ENCODE assay signal across 19 cellular contexts in genomic region chr2:238444242-238444641, GRCh38. TPM values are rescaled to one million over a fixed set of nuclear protein-coding genes. Genes with fewer than 3 reads are reported as not detected.
DNase-seq lines count a peak whose midpoint lies in the region; ATAC-seq and TF ChIP-seq lines count a peak whose summit lies in the region.
"Had no signal": no experiment of that assay in that cellular context is flagged by ENCODE, and none has a peak within 500 bp of the region (broad histone marks: within the 10 kb centered on the region; RNA-seq: fewer than 3 reads in every experiment).

No MANE protein-coding gene starts in this region.

- no peak for TF ChIP-seq CTCF in right atrium auricular region (IDR thresholded peaks at IDR 0.05)
- no peak for TF ChIP-seq CTCF in WTC11 (IDR thresholded peaks at IDR 0.05)
- no peak for TF ChIP-seq CTCF in sigmoid colon (IDR thresholded peaks at IDR 0.05)
- TF ChIP-seq CTCF in upper lobe of left lung (IDR thresholded peaks at IDR 0.05): no peak

- H2BK15ac ChIP-seq in mesenchymal stem cell (ENCODE audit: low read depth, poor library complexity, severe bottlenecking): no peak overlapping the region

- H3K9ac ChIP-seq in mesenchymal stem cell (ENCODE audit: low read length): no peak overlapping the region

- no peaks in the 10 kb centered on the region for H3K27me3 Mint-ChIP-seq in WTC11 (ENCODE audit: low read depth)
- no peaks in the 10 kb centered on the region for H3K27me3 Mint-ChIP-seq in effector memory CD8-positive, alpha-beta T cell

- H3K9me3 Mint-ChIP-seq in WTC11: no peaks in the 10 kb centered on the region
- H3K9me3 Mint-ChIP-seq in effector memory CD8-positive, alpha-beta T cell: no peaks in the 10 kb centered on the region
- H3K9me3 Mint-ChIP-seq: HFFc6 had no signal

- POLR2A ChIA-PET in WTC11 (lab: Charles Lee): no interaction called here

- peaks cover 19% of the 10 kb centered on the region for H3K4me1 Mint-ChIP-seq in WTC11
- peaks cover 23 to 65% of the 10 kb centered on the region in 2 donors for H3K4me1 Mint-ChIP-seq in effector memory CD8-positive, alpha-beta T cell (ENCODE audit: low read depth in 2 of 2)

- H3K14ac ChIP-seq in mesenchymal stem cell (ENCODE audit: low read length in 2 of 2): no peak overlapping the region

- H3K4me1 ChIP-seq in right atrium auricular region (peaks cover 0 to 41% of the 10 kb centered on the region in 2 donors), mesenchymal stem cell (ENCODE audit: control insufficient read depth, insufficient read depth, low read depth, low read length) (peaks cover 15% of the 10 kb centered on the region), sigmoid colon (peaks cover 0 to 30% (median 12%) of the 10 kb centered on the region in 4 donors), upper lobe of left lung (peaks cover 8 to 19% (median 12%) of the 10 kb centered on the region in 4 donors)

- H3K27ac Mint-ChIP-seq in WTC11: peak overlapping the region; percentile 71; the same call in 1 of the 2 replicates
- H3K27ac Mint-ChIP-seq in effector memory CD8-positive, alpha-beta T cell: peak overlapping the region in 1 of 2 donors; percentile 79
- H3K27ac Mint-ChIP-seq: HFFc6 had no signal

- WGBS in mesenchymal stem cell: 95% methylated on average over 13 of the region's 13 CpGs
- 96 to 97% methylated on average over 13 of the region's 13 CpGs for WGBS in sigmoid colon, 2 donors
- 90 to 95% methylated on average over 4 to 13 of the region's 13 CpGs for WGBS in upper lobe of left lung, 2 donors

- intact Hi-C loops in Right ventricle myocardium superior (cut with DNase I): no loop called here
- intact Hi-C loops in sigmoid colon (cut with DNase I): no loop called here

- no peak overlapping the region for H3K4ac ChIP-seq in mesenchymal stem cell (ENCODE audit: low read depth in 1 of 2, low read length in 2 of 2)

- H3K4me3 Mint-ChIP-seq in WTC11: no peak overlapping the region
- no peak overlapping the region for H3K4me3 Mint-ChIP-seq in effector memory CD8-positive, alpha-beta T cell
- H3K4me3 Mint-ChIP-seq: HFFc6 had no signal

- TF ChIP-seq POLR2A in sigmoid colon (IDR thresholded peaks at IDR 0.05) (no peak), upper lobe of left lung (IDR thresholded peaks at IDR 0.05) (no peak)

- peaks cover 53% of the 10 kb centered on the region for H3K79me1 ChIP-seq in mesenchymal stem cell (replicated peaks; ENCODE audit: low read length, poor library complexity, severe bottlenecking)

- no peak overlapping the region for H3K18ac ChIP-seq in mesenchymal stem cell (ENCODE audit: low read depth in 1 of 2, low read length in 2 of 2)

- H2AK5ac ChIP-seq in mesenchymal stem cell (ENCODE audit: low read length, severe bottlenecking): no peak overlapping the region

- no peaks in the 10 kb centered on the region for H3K27me3 ChIP-seq in right atrium auricular region
- H3K27me3 ChIP-seq in mesenchymal stem cell (ENCODE audit: control insufficient read depth in 1 of 2, insufficient read depth in 1 of 2, low read length in 2 of 2): no peaks in the 10 kb centered on the region
- no peaks in the 10 kb centered on the region for H3K27me3 ChIP-seq in sigmoid colon
- H3K27me3 ChIP-seq in upper lobe of left lung: no peaks in the 10 kb centered on the region

- CTCF ChIA-PET in WTC11 (lab: Charles Lee): interaction anchor here (1.2 kb wide), 1 partner anchor 74 kb away, joined by 3 read pairs; no protein-coding TSS in a partner anchor

- H2AFZ ChIP-seq in mesenchymal stem cell (ENCODE audit: low read depth, low read length): no peak overlapping the region

- TF ChIP-seq EP300 in sigmoid colon (IDR thresholded peaks at IDR 0.05) (no peak), upper lobe of left lung (IDR thresholded peaks at IDR 0.05) (no peak)

- H4K91ac ChIP-seq in mesenchymal stem cell (ENCODE audit: low read length): no peak overlapping the region

- H3K9me3 ChIP-seq in right atrium auricular region (no peaks in the 10 kb centered on the region), mesenchymal stem cell (ENCODE audit: control insufficient read depth, low read length) (no peaks in the 10 kb centered on the region), sigmoid colon (no peaks in the 10 kb centered on the region), upper lobe of left lung (no peaks in the 10 kb centered on the region)

- H3K23ac ChIP-seq in mesenchymal stem cell (ENCODE audit: low read length in 2 of 2): no peak overlapping the region

- H2BK5ac ChIP-seq in mesenchymal stem cell (ENCODE audit: low read depth, low read length, poor library complexity, severe bottlenecking): no peak overlapping the region

- H3K27ac ChIP-seq in right atrium auricular region: no peak overlapping the region
- H3K27ac ChIP-seq in mesenchymal stem cell (ENCODE audit: low read length, poor library complexity, severe bottlenecking): no peak overlapping the region
- no peak overlapping the region for H3K27ac ChIP-seq in sigmoid colon
- H3K27ac ChIP-seq in upper lobe of left lung: no peak overlapping the region

- H3K36me3 Mint-ChIP-seq in WTC11: peaks cover 45% of the 10 kb centered on the region
- peaks cover 76% of the 10 kb centered on the region for H3K36me3 Mint-ChIP-seq in effector memory CD8-positive, alpha-beta T cell (ENCODE audit: insufficient read depth)

- peaks cover 46% of the 10 kb centered on the region for H3K36me3 ChIP-seq in right atrium auricular region
- H3K36me3 ChIP-seq in mesenchymal stem cell (ENCODE audit: control insufficient read depth in 1 of 2, insufficient read depth in 2 of 2, low read depth in 1 of 2, low read length in 2 of 2): peaks cover 52 to 64% of the 10 kb centered on the region in 2 experiments
- H3K36me3 ChIP-seq in sigmoid colon: peaks cover 29 to 64% (median 41%) of the 10 kb centered on the region in 4 donors
- H3K36me3 ChIP-seq in upper lobe of left lung: peaks cover 29 to 66% (median 47%) of the 10 kb centered on the region in 4 donors

- H3K4me3 ChIP-seq in right atrium auricular region: no peak overlapping the region
- no peak overlapping the region for H3K4me3 ChIP-seq in mesenchymal stem cell (ENCODE audit: insufficient read depth in 1 of 2, low read depth in 1 of 2, low read length in 2 of 2)
- no peak overlapping the region for H3K4me3 ChIP-seq in sigmoid colon
- no peak overlapping the region for H3K4me3 ChIP-seq in upper lobe of left lung

- H4K8ac ChIP-seq in mesenchymal stem cell (ENCODE audit: low read length): peak overlapping the region; percentile 19

- no peak overlapping the region for H3K4me2 ChIP-seq in mesenchymal stem cell (ENCODE audit: low read length, poor library complexity, severe bottlenecking)

- ATAC-seq in Right ventricle myocardium superior (ENCODE audit: poor library complexity): no peak
- ATAC-seq in WTC11: no peak
- no peak for ATAC-seq in upper lobe of left lung (ENCODE audit: low FRiP score in 2 of 2)
- no peak for ATAC-seq in HG02678 (IDR thresholded peaks at IDR 0.05; ENCODE audit: unreplicated experiment)
- no peak for ATAC-seq in effector memory CD8-positive, alpha-beta T cell (replicated peaks)

- peak; percentile 55 for DNase-seq in right atrium auricular region (ENCODE audit: low spot score)
- DNase-seq in Right ventricle myocardium superior: no peak
- DNase-seq in WTC11 (ENCODE audit: low spot score): no peak
- DNase-seq in mesenchymal stem cell: no peak
- peak; percentile 51 for DNase-seq in sigmoid colon
- no peak for DNase-seq in upper lobe of left lung
- DNase-seq in effector memory CD8-positive, alpha-beta T cell: no peak
- DNase-seq: ACHN, C1 segment of cervical spinal cord, DMS79 treated with DMSO at 0.1 percent for 48 hours, H7, HFFc6, NCI-H1417, NCI-H187, NCI-H2227 treated with DMSO at 0.1 percent for 48 hours, NCI-H510A treated with DMSO at 0.1 percent for 48 hours, NCI-H774, SHP77 treated with DMSO at 0.1 percent for 48 hours had no signal

- H2BK12ac ChIP-seq in mesenchymal stem cell (ENCODE audit: low read length in 2 of 2): no peak overlapping the region

- no peak overlapping the region for H2BK120ac ChIP-seq in mesenchymal stem cell (ENCODE audit: low read depth, low read length)

TF ChIP-seq in WTC11, 78 proteins besides CTCF, POLR2A, EP300 and RAD21 (continues in another document):
- TF ChIP-seq FOXP4 (CRISPR knock-in tag; IDR thresholded peaks at IDR 0.05) (no peak), ZNF121 (CRISPR knock-in tag; IDR thresholded peaks at IDR 0.05) (no peak)
- TF ChIP-seq, protein P1, sequence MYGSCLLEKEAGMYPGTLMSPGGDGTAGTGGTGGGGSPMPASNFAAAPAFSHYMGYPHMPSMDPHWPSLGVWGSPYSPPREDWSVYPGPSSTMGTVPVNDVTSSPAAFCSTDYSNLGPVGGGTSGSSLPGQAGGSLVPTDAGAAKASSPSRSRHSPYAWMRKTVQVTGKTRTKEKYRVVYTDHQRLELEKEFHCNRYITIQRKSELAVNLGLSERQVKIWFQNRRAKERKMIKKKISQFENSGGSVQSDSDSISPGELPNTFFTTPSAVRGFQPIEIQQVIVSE (CRISPR knock-in tag; IDR thresholded peaks at IDR 0.05; ENCODE audit: borderline replicate concordance): no peak

RNA-seq across cellular contexts. Expression of gene ASB1, which starts 17.5 kb away (rescaled TPM):
- total RNA-seq in right atrium auricular region (10 to 100 TPM; 32.3 to 43.6 TPM), Right ventricle myocardium superior (69.8 TPM), WTC11 (2021) (36.2 to 43.9 TPM (median 39.1 TPM) in 3 replicates), sigmoid colon (10 to 100 TPM; 13.6 to 36.0 (median 15.3) TPM), upper lobe of left lung (10 to 100 TPM; 12.7 to 29.4 (median 24.3) TPM)
- polyA plus RNA-seq in mesenchymal stem cell (2013, experiment 1 of 2): 23.1 TPM
- 25.2 TPM for polyA plus RNA-seq in mesenchymal stem cell (2013, experiment 2 of 2)
- 10 to 100 TPM in 1 of 3 donors, 1 to 10 TPM in 2; 3.5 to 20.2 (median 6.0) TPM for polyA plus RNA-seq in sigmoid colon

Comparison
In these comparisons a context has a peak if more than half of its experiments do, and no peak if none do; other contexts are left out.
1. DNase-seq: peak in right atrium auricular region (single experiment) and sigmoid colon (single experiment); none in Right ventricle myocardium superior (single experiment), WTC11 (single experiment), mesenchymal stem cell (single experiment), upper lobe of left lung (0 of 2) and effector memory CD8-positive, alpha-beta T cell (0 of 3).